Comparison of ENCODE assay signal across 1 cellular context in genomic region chrX:153794018-153794896, GRCh38.
TF ChIP-seq lines count a peak whose summit lies in the region.

TSS of gene IDH3G (minus strand) at chrX:153794375. CDS start at chrX:153794326, 49 bp downstream.
TSS of gene SSR4 (plus strand) at chrX:153794668. CDS start at chrX:153794688, 20 bp downstream.

TF ChIP-seq in K562, 482 proteins besides CTCF, POLR2A, EP300 and RAD21 (continued from another document and continues in another):
- TF ChIP-seq MYNN (IDR thresholded peaks at IDR 0.05) (no peak; the same call in 1 of the 2 replicates), MYNN (CRISPR knock-in tag; IDR thresholded peaks at IDR 0.05) (no peak), PTRF (tag; IDR thresholded peaks at IDR 0.05) (no peak), ZNF224 (CRISPR knock-in tag; IDR thresholded peaks at IDR 0.05) (no peak), SMAD1 (IDR thresholded peaks at IDR 0.05; ENCODE audit: low read depth, low read length, partially characterized antibody) (no peak), ZNF239 (CRISPR knock-in tag; IDR thresholded peaks at IDR 0.05) (no peak), ZBTB1 (CRISPR knock-in tag; IDR thresholded peaks at IDR 0.05; ENCODE audit: borderline replicate concordance, low read depth) (no peak), HOMEZ (CRISPR knock-in tag; IDR thresholded peaks at IDR 0.05) (0 out of 2 replicates have a peak, but pooled peaks have one; percentile 60), MAFG (tag; conservative IDR thresholded peaks at IDR 0.05) (no peak), ZNF561 (CRISPR knock-in tag; conservative IDR thresholded peaks at IDR 0.05) (no peak), TSC22D4 (tag; IDR thresholded peaks at IDR 0.05) (no peak), ZNF175 (CRISPR knock-in tag; IDR thresholded peaks at IDR 0.05; ENCODE audit: low read depth) (no peak), ETV1 (tag; conservative IDR thresholded peaks at IDR 0.05; ENCODE audit: low read depth) (no peak), HMG20B (CRISPR knock-in tag; IDR thresholded peaks at IDR 0.05) (no peak), NEUROD1 (IDR thresholded peaks at IDR 0.05; ENCODE audit: borderline replicate concordance, low read depth, low read length, partially characterized antibody) (no peak), PML (IDR thresholded peaks at IDR 0.05; ENCODE audit: low read length) (no peak; the same call in none of the 2 replicates), BCL6 (CRISPR knock-in tag; IDR thresholded peaks at IDR 0.05) (no peak), FOXK2 (conservative IDR thresholded peaks at IDR 0.05 in 1 of 2, IDR thresholded peaks at IDR 0.05 in 1 of 2; ENCODE audit: low read depth in 2 of 2) (peak in 1 of 2 experiments; percentile 72; a peak in 2 of 4 replicates), LEF1 (IDR thresholded peaks at IDR 0.05) (no peak), U2AF2 (optimal IDR thresholded peaks at IDR 0.05; ENCODE audit: low read depth, low read length) (no peak), TAL1 (IDR thresholded peaks at IDR 0.05) (no peak), GTF2E2 (tag; IDR thresholded peaks at IDR 0.05) (no peak), SP2 (IDR thresholded peaks at IDR 0.05; ENCODE audit: extremely low read depth, low read depth, low read length, poor library complexity, severe bottlenecking) (peak; percentile 71), TCFL5 (CRISPR knock-in tag; conservative IDR thresholded peaks at IDR 0.05) (no peak), NFIC (IDR thresholded peaks at IDR 0.05) (0 out of 2 replicates have a peak, but pooled peaks have one; percentile 32), BRF2 (IDR thresholded peaks at IDR 0.05; ENCODE audit: borderline replicate concordance, insufficient read depth, insufficient read length) (no peak), MAFF (IDR thresholded peaks at IDR 0.05; ENCODE audit: low read length) (no peak; the same call in 1 of the 2 replicates), ZNF134 (CRISPR knock-in tag; conservative IDR thresholded peaks at IDR 0.05) (no peak), NR2C1 (IDR thresholded peaks at IDR 0.05) (no peak), NR2C1 (tag; IDR thresholded peaks at IDR 0.05) (no peak), COPS2 (conservative IDR thresholded peaks at IDR 0.05) (no peak), HES1 (IDR thresholded peaks at IDR 0.05; ENCODE audit: low read depth) (no peak), NUFIP1 (IDR thresholded peaks at IDR 0.05; ENCODE audit: partially characterized antibody) (no peak), FIP1L1 (IDR thresholded peaks at IDR 0.05; ENCODE audit: low read depth, low read length, poor library complexity, severe bottlenecking) (peak; percentile 71), PKNOX1 (IDR thresholded peaks at IDR 0.05) (peak; percentile 98), POLR2AphosphoS2 (IDR thresholded peaks at IDR 0.05; ENCODE audit: low read length) (no peak), SRSF7 (optimal IDR thresholded peaks at IDR 0.05; ENCODE audit: low read depth, low read length) (no peak), ZNF699 (CRISPR knock-in tag; IDR thresholded peaks at IDR 0.05; ENCODE audit: insufficient replicate concordance) (no peak), ZNF197 (CRISPR knock-in tag; IDR thresholded peaks at IDR 0.05; ENCODE audit: low read depth) (no peak), ZNF764 (CRISPR knock-in tag; IDR thresholded peaks at IDR 0.05; ENCODE audit: low read depth) (no peak), ZKSCAN3 (CRISPR knock-in tag; IDR thresholded peaks at IDR 0.05) (no peak), GTF2F1 (IDR thresholded peaks at IDR 0.05; ENCODE audit: low read depth, low read length) (no peak), MCM5 (IDR thresholded peaks at IDR 0.05; ENCODE audit: low read depth) (no peak), SREBF1 (IDR thresholded peaks at IDR 0.05; ENCODE audit: borderline replicate concordance, low read depth, low read length) (no peak)
- TF ChIP-seq, protein P1, sequence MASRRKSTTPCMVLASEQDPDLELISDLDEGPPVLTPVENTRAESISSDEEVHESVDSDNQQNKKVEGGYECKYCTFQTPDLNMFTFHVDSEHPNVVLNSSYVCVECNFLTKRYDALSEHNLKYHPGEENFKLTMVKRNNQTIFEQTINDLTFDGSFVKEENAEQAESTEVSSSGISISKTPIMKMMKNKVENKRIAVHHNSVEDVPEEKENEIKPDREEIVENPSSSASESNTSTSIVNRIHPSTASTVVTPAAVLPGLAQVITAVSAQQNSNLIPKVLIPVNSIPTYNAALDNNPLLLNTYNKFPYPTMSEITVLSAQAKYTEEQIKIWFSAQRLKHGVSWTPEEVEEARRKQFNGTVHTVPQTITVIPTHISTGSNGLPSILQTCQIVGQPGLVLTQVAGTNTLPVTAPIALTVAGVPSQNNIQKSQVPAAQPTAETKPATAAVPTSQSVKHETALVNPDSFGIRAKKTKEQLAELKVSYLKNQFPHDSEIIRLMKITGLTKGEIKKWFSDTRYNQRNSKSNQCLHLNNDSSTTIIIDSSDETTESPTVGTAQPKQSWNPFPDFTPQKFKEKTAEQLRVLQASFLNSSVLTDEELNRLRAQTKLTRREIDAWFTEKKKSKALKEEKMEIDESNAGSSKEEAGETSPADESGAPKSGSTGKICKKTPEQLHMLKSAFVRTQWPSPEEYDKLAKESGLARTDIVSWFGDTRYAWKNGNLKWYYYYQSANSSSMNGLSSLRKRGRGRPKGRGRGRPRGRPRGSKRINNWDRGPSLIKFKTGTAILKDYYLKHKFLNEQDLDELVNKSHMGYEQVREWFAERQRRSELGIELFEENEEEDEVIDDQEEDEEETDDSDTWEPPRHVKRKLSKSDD (conservative IDR thresholded peaks at IDR 0.05; ENCODE audit: low read length) = peak; percentile 23; the same call in 1 of the 2 replicates
- TF ChIP-seq, protein P2, sequence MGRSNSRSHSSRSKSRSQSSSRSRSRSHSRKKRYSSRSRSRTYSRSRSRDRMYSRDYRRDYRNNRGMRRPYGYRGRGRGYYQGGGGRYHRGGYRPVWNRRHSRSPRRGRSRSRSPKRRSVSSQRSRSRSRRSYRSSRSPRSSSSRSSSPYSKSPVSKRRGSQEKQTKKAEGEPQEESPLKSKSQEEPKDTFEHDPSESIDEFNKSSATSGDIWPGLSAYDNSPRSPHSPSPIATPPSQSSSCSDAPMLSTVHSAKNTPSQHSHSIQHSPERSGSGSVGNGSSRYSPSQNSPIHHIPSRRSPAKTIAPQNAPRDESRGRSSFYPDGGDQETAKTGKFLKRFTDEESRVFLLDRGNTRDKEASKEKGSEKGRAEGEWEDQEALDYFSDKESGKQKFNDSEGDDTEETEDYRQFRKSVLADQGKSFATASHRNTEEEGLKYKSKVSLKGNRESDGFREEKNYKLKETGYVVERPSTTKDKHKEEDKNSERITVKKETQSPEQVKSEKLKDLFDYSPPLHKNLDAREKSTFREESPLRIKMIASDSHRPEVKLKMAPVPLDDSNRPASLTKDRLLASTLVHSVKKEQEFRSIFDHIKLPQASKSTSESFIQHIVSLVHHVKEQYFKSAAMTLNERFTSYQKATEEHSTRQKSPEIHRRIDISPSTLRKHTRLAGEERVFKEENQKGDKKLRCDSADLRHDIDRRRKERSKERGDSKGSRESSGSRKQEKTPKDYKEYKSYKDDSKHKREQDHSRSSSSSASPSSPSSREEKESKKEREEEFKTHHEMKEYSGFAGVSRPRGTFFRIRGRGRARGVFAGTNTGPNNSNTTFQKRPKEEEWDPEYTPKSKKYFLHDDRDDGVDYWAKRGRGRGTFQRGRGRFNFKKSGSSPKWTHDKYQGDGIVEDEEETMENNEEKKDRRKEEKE (IDR thresholded peaks at IDR 0.05; ENCODE audit: borderline replicate concordance in 1 of 2, control insufficient read depth in 1 of 2, low read depth in 2 of 2, low read length in 1 of 2) = no peak
- TF ChIP-seq, protein P3, sequence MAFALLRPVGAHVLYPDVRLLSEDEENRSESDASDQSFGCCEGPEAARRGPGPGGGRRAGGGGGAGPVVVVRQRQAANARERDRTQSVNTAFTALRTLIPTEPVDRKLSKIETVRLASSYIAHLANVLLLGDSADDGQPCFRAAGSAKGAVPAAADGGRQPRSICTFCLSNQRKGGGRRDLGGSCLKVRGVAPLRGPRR (CRISPR knock-in tag; IDR thresholded peaks at IDR 0.05) = no peak
- TF ChIP-seq, protein P4, sequence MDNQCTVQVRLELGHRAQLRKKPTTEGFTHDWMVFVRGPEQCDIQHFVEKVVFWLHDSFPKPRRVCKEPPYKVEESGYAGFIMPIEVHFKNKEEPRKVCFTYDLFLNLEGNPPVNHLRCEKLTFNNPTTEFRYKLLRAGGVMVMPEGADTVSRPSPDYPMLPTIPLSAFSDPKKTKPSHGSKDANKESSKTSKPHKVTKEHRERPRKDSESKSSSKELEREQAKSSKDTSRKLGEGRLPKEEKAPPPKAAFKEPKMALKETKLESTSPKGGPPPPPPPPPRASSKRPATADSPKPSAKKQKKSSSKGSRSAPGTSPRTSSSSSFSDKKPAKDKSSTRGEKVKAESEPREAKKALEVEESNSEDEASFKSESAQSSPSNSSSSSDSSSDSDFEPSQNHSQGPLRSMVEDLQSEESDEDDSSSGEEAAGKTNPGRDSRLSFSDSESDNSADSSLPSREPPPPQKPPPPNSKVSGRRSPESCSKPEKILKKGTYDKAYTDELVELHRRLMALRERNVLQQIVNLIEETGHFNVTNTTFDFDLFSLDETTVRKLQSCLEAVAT (IDR thresholded peaks at IDR 0.05) = no peak
- TF ChIP-seq, protein P5, sequence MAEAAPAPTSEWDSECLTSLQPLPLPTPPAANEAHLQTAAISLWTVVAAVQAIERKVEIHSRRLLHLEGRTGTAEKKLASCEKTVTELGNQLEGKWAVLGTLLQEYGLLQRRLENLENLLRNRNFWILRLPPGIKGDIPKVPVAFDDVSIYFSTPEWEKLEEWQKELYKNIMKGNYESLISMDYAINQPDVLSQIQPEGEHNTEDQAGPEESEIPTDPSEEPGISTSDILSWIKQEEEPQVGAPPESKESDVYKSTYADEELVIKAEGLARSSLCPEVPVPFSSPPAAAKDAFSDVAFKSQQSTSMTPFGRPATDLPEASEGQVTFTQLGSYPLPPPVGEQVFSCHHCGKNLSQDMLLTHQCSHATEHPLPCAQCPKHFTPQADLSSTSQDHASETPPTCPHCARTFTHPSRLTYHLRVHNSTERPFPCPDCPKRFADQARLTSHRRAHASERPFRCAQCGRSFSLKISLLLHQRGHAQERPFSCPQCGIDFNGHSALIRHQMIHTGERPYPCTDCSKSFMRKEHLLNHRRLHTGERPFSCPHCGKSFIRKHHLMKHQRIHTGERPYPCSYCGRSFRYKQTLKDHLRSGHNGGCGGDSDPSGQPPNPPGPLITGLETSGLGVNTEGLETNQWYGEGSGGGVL (CRISPR knock-in tag; IDR thresholded peaks at IDR 0.05) = no peak
- TF ChIP-seq, protein P6, sequence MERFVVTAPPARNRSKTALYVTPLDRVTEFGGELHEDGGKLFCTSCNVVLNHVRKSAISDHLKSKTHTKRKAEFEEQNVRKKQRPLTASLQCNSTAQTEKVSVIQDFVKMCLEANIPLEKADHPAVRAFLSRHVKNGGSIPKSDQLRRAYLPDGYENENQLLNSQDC (CRISPR knock-in tag; IDR thresholded peaks at IDR 0.05) = no peak
- TF ChIP-seq, protein P7, sequence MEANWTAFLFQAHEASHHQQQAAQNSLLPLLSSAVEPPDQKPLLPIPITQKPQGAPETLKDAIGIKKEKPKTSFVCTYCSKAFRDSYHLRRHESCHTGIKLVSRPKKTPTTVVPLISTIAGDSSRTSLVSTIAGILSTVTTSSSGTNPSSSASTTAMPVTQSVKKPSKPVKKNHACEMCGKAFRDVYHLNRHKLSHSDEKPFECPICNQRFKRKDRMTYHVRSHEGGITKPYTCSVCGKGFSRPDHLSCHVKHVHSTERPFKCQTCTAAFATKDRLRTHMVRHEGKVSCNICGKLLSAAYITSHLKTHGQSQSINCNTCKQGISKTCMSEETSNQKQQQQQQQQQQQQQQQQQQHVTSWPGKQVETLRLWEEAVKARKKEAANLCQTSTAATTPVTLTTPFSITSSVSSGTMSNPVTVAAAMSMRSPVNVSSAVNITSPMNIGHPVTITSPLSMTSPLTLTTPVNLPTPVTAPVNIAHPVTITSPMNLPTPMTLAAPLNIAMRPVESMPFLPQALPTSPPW (CRISPR knock-in tag; IDR thresholded peaks at IDR 0.05) = peak; percentile 98
